ENCODE assay signal across 19 cellular contexts in the genomic region with DNA sequence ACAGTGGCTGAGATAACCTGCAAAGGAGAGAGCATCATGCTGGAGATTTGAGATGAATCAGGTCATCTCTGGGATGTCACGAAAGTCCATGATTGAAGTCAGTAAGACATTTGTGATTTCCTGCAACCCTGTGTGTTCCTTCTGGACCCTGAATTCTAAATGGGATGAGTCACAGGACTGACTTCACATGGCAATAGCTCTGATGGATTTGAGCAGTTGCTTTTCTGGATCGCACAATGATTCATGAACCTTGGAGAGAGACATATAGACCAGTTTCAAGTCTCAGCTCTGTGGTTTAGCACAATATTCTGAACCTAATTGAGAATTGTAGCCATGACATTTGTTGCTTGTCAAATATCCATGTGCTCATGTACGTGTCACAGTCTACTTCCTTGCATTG.
DNase-seq lines count a peak whose midpoint lies in the region; ATAC-seq and TF ChIP-seq lines count a peak whose summit lies in the region.
"Had no signal": no experiment of that assay in that cellular context is flagged by ENCODE, and none has a peak within 500 bp of the region (broad histone marks: within the 10 kb centered on the region; RNA-seq: fewer than 3 reads in every experiment).

No MANE protein-coding gene starts in this region.

- no peaks in the 10 kb centered on the region for H3K9me3 ChIP-seq in right cardiac atrium (ENCODE audit: control insufficient read depth, low read length)
- H3K9me3 ChIP-seq: BE2C had no signal

- POLR2A ChIA-PET in naive thymus-derived CD8-positive, alpha-beta T cell (lab: Charles Lee): no interaction called here

- peaks cover 26% of the 10 kb centered on the region for H3K27me3 Mint-ChIP-seq in activated naive CD4-positive, alpha-beta T cell treated with anti-CD3 and anti-CD28 coated beads for 36 hours (ENCODE audit: low read depth)
- H3K27me3 Mint-ChIP-seq in naive thymus-derived CD8-positive, alpha-beta T cell: peaks cover 22 to 64% (median 33%) of the 10 kb centered on the region in 5 donors

- no peak overlapping the region for H3K27ac Mint-ChIP-seq in activated naive CD4-positive, alpha-beta T cell treated with anti-CD3 and anti-CD28 coated beads, Interleukin-2, amount 50 U/mL, for 72 hours
- no peak overlapping the region for H3K27ac Mint-ChIP-seq in activated naive CD4-positive, alpha-beta T cell treated with anti-CD3 and anti-CD28 coated beads for 36 hours
- no peak overlapping the region for H3K27ac Mint-ChIP-seq in naive thymus-derived CD8-positive, alpha-beta T cell
- H3K27ac Mint-ChIP-seq: CD4-positive, alpha-beta T cell had no signal

- H3K9me3 Mint-ChIP-seq in activated naive CD4-positive, alpha-beta T cell treated with anti-CD3 and anti-CD28 coated beads, Interleukin-2, amount 50 U/mL, for 72 hours: peaks cover 0 to 2% of the 10 kb centered on the region in 2 donors
- no peaks in the 10 kb centered on the region for H3K9me3 Mint-ChIP-seq in activated naive CD4-positive, alpha-beta T cell treated with anti-CD3 and anti-CD28 coated beads for 36 hours
- peaks cover 0 to 27% (median 9%) of the 10 kb centered on the region in 9 donors for H3K9me3 Mint-ChIP-seq in naive thymus-derived CD8-positive, alpha-beta T cell
- H3K9me3 Mint-ChIP-seq: CD4-positive, alpha-beta T cell had no signal

- no peak for TF ChIP-seq CTCF in fibroblast of mammary gland (conservative IDR thresholded peaks at IDR 0.05; ENCODE audit: control insufficient read depth, insufficient read depth, low read depth, low read length)

- WGBS in right cardiac atrium: 93% methylated on average over 3 of the region's 3 CpGs

- peaks cover 3% of the 10 kb centered on the region for H3K4me1 ChIP-seq in right cardiac atrium (ENCODE audit: control insufficient read depth, insufficient read depth, low read length)

- H3K4me3 ChIP-seq in fibroblast of mammary gland (ENCODE audit: control insufficient read depth, low read depth, low read length): no peak overlapping the region
- H3K4me3 ChIP-seq in right cardiac atrium (ENCODE audit: low read length): no peak overlapping the region
- H3K4me3 ChIP-seq: GM12878 had no signal

- no peak overlapping the region for H3K4me3 Mint-ChIP-seq in activated naive CD4-positive, alpha-beta T cell treated with anti-CD3 and anti-CD28 coated beads for 36 hours
- H3K4me3 Mint-ChIP-seq in naive thymus-derived CD8-positive, alpha-beta T cell: no peak overlapping the region
- H3K4me3 Mint-ChIP-seq: CD4-positive, alpha-beta T cell had no signal

- intact Hi-C loops in activated naive CD4-positive, alpha-beta T cell treated with anti-CD3 and anti-CD28 coated beads for 36 hours (cut with micrococcal nuclease): no loop called here
- intact Hi-C loops in right cardiac atrium (cut with DNase I): no loop called here

- ATAC-seq in activated naive CD4-positive, alpha-beta T cell treated with anti-CD3 and anti-CD28 coated beads, Interleukin-2, amount 50 U/mL, for 72 hours: peak; percentile 34 to 78
- ATAC-seq in naive thymus-derived CD8-positive, alpha-beta T cell: no peak
- ATAC-seq in right cardiac atrium: no peak
- ATAC-seq in GM18867 (IDR thresholded peaks at IDR 0.05; ENCODE audit: unreplicated experiment): no peak
- ATAC-seq in GM19467 (IDR thresholded peaks at IDR 0.05; ENCODE audit: unreplicated experiment): no peak
- ATAC-seq: GM12878 had no signal

- H3K27me3 ChIP-seq in right cardiac atrium (ENCODE audit: control insufficient read depth, insufficient read depth): no peaks in the 10 kb centered on the region
- H3K27me3 ChIP-seq: BE2C had no signal

- no peak overlapping the region for H3K27ac ChIP-seq in right cardiac atrium (ENCODE audit: low read length)
- H3K27ac ChIP-seq: 22Rv1 had no signal

- no peak for DNase-seq in activated naive CD4-positive, alpha-beta T cell treated with anti-CD3 and anti-CD28 coated beads, Interleukin-2, amount 50 U/mL, for 72 hours (ENCODE audit: low spot score in 2 of 2)
- no peak for DNase-seq in activated naive CD4-positive, alpha-beta T cell treated with anti-CD3 and anti-CD28 coated beads for 36 hours
- peak; percentile 16 for DNase-seq in M059J (ENCODE audit: low read depth)
- peak; percentile 59 for DNase-seq in fibroblast of mammary gland (ENCODE audit: low read depth)
- DNase-seq in naive thymus-derived CD8-positive, alpha-beta T cell: no peak
- no peak for DNase-seq in right cardiac atrium
- DNase-seq: BE2C; CD4-positive, alpha-beta T cell; DMS53; KBM-7; NCI-H1048; NCI-H146; NCI-H2081 treated with DMSO at 0.1 percent for 48 hours; NCI-H510A; NCI-H774 had no signal

- H3K36me3 Mint-ChIP-seq in activated naive CD4-positive, alpha-beta T cell treated with anti-CD3 and anti-CD28 coated beads, Interleukin-2, amount 50 U/mL, for 72 hours: no peaks in the 10 kb centered on the region
- no peaks in the 10 kb centered on the region for H3K36me3 Mint-ChIP-seq in activated naive CD4-positive, alpha-beta T cell treated with anti-CD3 and anti-CD28 coated beads for 36 hours (ENCODE audit: low read depth)
- peaks cover 0 to 10% (median 0%) of the 10 kb centered on the region in 3 donors for H3K36me3 Mint-ChIP-seq in naive thymus-derived CD8-positive, alpha-beta T cell

- CTCF ChIA-PET in activated naive CD4-positive, alpha-beta T cell treated with anti-CD3 and anti-CD28 coated beads for 36 hours (lab: Charles Lee): no interaction called here

- H3K4me1 Mint-ChIP-seq in activated naive CD4-positive, alpha-beta T cell treated with anti-CD3 and anti-CD28 coated beads for 36 hours (ENCODE audit: low read depth): no peaks in the 10 kb centered on the region
- H3K4me1 Mint-ChIP-seq in naive thymus-derived CD8-positive, alpha-beta T cell: no peaks in the 10 kb centered on the region

Comparison
In these comparisons a context has a peak if more than half of its experiments do, and no peak if none do; other contexts are left out.
1. ATAC-seq: peak in activated naive CD4-positive, alpha-beta T cell treated with anti-CD3 and anti-CD28 coated beads, Interleukin-2, amount 50 U/mL, for 72 hours (2 of 2); none in naive thymus-derived CD8-positive, alpha-beta T cell (0 of 2), right cardiac atrium (0 of 2), GM18867 (single experiment) and GM19467 (single experiment).
2. DNase-seq: peak in M059J (single experiment) and fibroblast of mammary gland (single experiment); none in activated naive CD4-positive, alpha-beta T cell treated with anti-CD3 and anti-CD28 coated beads, Interleukin-2, amount 50 U/mL, for 72 hours (0 of 2), activated naive CD4-positive, alpha-beta T cell treated with anti-CD3 and anti-CD28 coated beads for 36 hours (single experiment), naive thymus-derived CD8-positive, alpha-beta T cell (0 of 10) and right cardiac atrium (0 of 3).